In the genomic region with DNA sequence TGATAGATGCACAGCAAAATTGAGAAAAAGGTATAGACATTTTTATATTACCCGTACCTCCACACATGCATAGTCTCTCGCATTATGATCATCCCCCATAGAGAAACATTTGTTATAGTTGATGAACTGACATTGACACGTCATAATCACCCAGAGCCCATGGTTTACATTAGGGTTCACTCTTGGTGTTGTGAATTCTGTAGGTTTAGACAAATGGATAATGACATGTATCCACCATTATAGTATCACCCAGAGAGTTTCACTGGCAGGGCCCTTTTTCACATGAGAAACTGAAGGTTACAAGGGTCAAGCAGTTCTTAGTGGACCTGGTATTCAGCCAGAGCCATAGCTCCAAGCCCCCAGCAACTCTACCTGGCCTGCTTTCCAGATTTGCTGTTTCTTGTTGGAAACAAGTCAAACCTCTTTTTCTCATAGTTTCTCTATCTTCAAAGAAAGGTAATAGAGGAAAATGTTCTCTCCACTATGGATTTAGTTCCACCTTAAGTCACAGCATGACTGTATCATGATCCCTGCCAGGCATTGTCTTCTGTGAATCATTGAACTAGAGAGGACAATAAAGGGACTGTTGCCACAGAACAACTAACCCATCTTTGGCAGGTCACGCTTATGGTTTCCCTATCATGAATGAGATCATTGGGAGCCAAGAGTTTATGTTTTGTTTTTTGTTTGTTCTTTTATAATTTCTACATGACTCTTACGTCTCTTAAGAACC, we compare ENCODE assay signal across 9 cellular contexts.
DNase-seq lines count a peak whose midpoint lies in the region; ATAC-seq, FAIRE-seq and TF ChIP-seq lines count a peak whose summit lies in the region.
"Had no signal": no experiment of that assay in that cellular context is flagged by ENCODE, and none has a peak within 500 bp of the region (broad histone marks: within the 10 kb centered on the region; RNA-seq: fewer than 3 reads in every experiment).

No MANE protein-coding gene starts in this region.

- peak overlapping the region; percentile 93 for H3K27ac ChIP-seq in astrocyte (ENCODE audit: low read depth, low read length)

- H3K9ac ChIP-seq in astrocyte (ENCODE audit: low read length): peak overlapping the region; percentile 73

- H3K27me3 Mint-ChIP-seq in astrocyte (ENCODE audit: low read depth, unreplicated experiment) (no peaks in the 10 kb centered on the region), immature natural killer cell (ENCODE audit: low read depth in 3 of 3) (peaks cover 0 to 3% (median 0%) of the 10 kb centered on the region in 3 donors)

- intact Hi-C loops in sciatic nerve (cut with DNase I): no loop called here

- H3K27me3 ChIP-seq in astrocyte (ENCODE audit: insufficient read depth, low read length): no peaks in the 10 kb centered on the region

- TF ChIP-seq CTCF in astrocyte (IDR thresholded peaks at IDR 0.05; ENCODE audit: insufficient read depth, low read depth, low read length): no peak

- peak; percentile 86 for ATAC-seq in sciatic nerve
- no peak for ATAC-seq in GM19452 (IDR thresholded peaks at IDR 0.05; ENCODE audit: unreplicated experiment)

- peak; percentile 29 for DNase-seq in HPDE6-E6E7 (ENCODE audit: extremely low spot score)
- peak; percentile 86 for DNase-seq in astrocyte (ENCODE audit: low read depth)
- peak; percentile 93 for DNase-seq in globus pallidus (ENCODE audit: low spot score)
- no peak for DNase-seq in sciatic nerve (ENCODE audit: low spot score)
- no peak for DNase-seq in NCI-H1092 treated with DMSO at 0.1 percent for 48 hours (lab: John Stamatoyannopoulos, UW)
- no peak for DNase-seq in immature natural killer cell
- DNase-seq in stimulated activated CD4-positive, alpha-beta T cell treated with anti-CD3 and anti-CD28 coated beads, Interleukin-4, amount 100 ng/mL, for 1 hour: no peak
- DNase-seq: T-helper 1 cell had no signal

- H2AFZ ChIP-seq in astrocyte (ENCODE audit: low read depth, low read length): no peak overlapping the region

- peaks cover 27% of the 10 kb centered on the region for H3K36me3 ChIP-seq in astrocyte (ENCODE audit: insufficient read depth, low read length)

- peak; percentile 83 for FAIRE-seq in astrocyte (lab: Jason Lieb, UNC)

- H3K4me3 Mint-ChIP-seq in astrocyte (ENCODE audit: unreplicated experiment) (no peak overlapping the region), immature natural killer cell (no peak overlapping the region)

- H3K9me3 ChIP-seq in astrocyte (ENCODE audit: insufficient read depth, low read depth, low read length): no peaks in the 10 kb centered on the region

- H3K27ac Mint-ChIP-seq in astrocyte (ENCODE audit: unreplicated experiment) (peak overlapping the region; percentile 80), immature natural killer cell (no peak overlapping the region)

- no peaks in the 10 kb centered on the region for H3K79me2 ChIP-seq in astrocyte (ENCODE audit: insufficient read depth, low read length)

- H3K4me1 ChIP-seq in astrocyte (ENCODE audit: insufficient read depth, low read length): peaks cover 38% of the 10 kb centered on the region

- H3K4me3 ChIP-seq in astrocyte (ENCODE audit: insufficient read depth, low read depth, low read length): no peak overlapping the region

- H3K9me3 Mint-ChIP-seq in astrocyte (ENCODE audit: unreplicated experiment) (no peaks in the 10 kb centered on the region), immature natural killer cell (peaks cover 0 to 5% (median 2%) of the 10 kb centered on the region in 6 donors)

- H3K36me3 Mint-ChIP-seq in astrocyte (ENCODE audit: low read depth, unreplicated experiment) (no peaks in the 10 kb centered on the region), immature natural killer cell (no peaks in the 10 kb centered on the region)

- H3K4me1 Mint-ChIP-seq in astrocyte (ENCODE audit: low read depth, unreplicated experiment): peaks cover 35% of the 10 kb centered on the region
- H3K4me1 Mint-ChIP-seq in immature natural killer cell: no peaks in the 10 kb centered on the region

- H3K4me2 ChIP-seq in astrocyte (ENCODE audit: low read length): peak overlapping the region; percentile 63

- H4K20me1 ChIP-seq in astrocyte (ENCODE audit: insufficient read depth, low read length): no peaks in the 10 kb centered on the region

Comparison
In these comparisons a context has a peak if more than half of its experiments do, and no peak if none do; other contexts are left out.
1. DNase-seq: peak in HPDE6-E6E7 (single experiment), astrocyte (single experiment) and globus pallidus (single experiment); none in sciatic nerve (single experiment), NCI-H1092 treated with DMSO at 0.1 percent for 48 hours (single experiment), immature natural killer cell (0 of 3) and stimulated activated CD4-positive, alpha-beta T cell treated with anti-CD3 and anti-CD28 coated beads, Interleukin-4, amount 100 ng/mL, for 1 hour (single experiment).